24 cellular contexts compared by ENCODE assay signal in genomic region chr15:85419200-85419599, GRCh38. TPM values are rescaled to one million over a fixed set of nuclear protein-coding genes. Genes with fewer than 3 reads are reported as not detected.
DNase-seq lines count a peak whose midpoint lies in the region; ATAC-seq, FAIRE-seq and TF ChIP-seq lines count a peak whose summit lies in the region.
"Had no signal": no experiment of that assay in that cellular context is flagged by ENCODE, and none has a peak within 500 bp of the region (broad histone marks: within the 10 kb centered on the region; RNA-seq: fewer than 3 reads in every experiment).

No MANE protein-coding gene starts in this region.

- peak overlapping the region; percentile 1 for H3K4me3 Mint-ChIP-seq in activated naive CD4-positive, alpha-beta T cell treated with anti-CD3 and anti-CD28 coated beads, Interleukin-2, amount 50 U/mL, for 24 hours
- H3K4me3 Mint-ChIP-seq in activated naive CD4-positive, alpha-beta T cell treated with anti-CD3 and anti-CD28 coated beads for 36 hours = no peak overlapping the region
- peak overlapping the region; percentile 37 for H3K4me3 Mint-ChIP-seq in stimulated activated effector memory CD8-positive, alpha-beta T cell treated with anti-CD3 and anti-CD28 coated beads, Interleukin-12 subunit alpha, Interleukin-12 subunit beta, amount 100 ng/mL, for 72 hours
- H3K4me3 Mint-ChIP-seq: activated CD8-positive, alpha-beta T cell treated with anti-CD3 and anti-CD28 coated beads, Interleukin-2, amount 10 ng/mL, durations not matched to agents 7 days and 5 days; brain had no signal

- FAIRE-seq in endothelial cell of umbilical vein (lab: Jason Lieb, UNC) = no peak

- H3K27ac ChIP-seq in PC-9 = peak overlapping the region; percentile 33
- H3K27ac ChIP-seq in endothelial cell of umbilical vein (ENCODE audit: insufficient read depth, low read depth, low read length) = no peak overlapping the region
- H3K27ac ChIP-seq: colonic mucosa, left lung, Peyer's patch, suprapubic skin, vagina had no signal

- H3K9me3 ChIP-seq in PC-9 (ENCODE audit: insufficient read depth, low read depth) (no peaks in the 10 kb centered on the region), endothelial cell of umbilical vein (replicated peaks; ENCODE audit: control insufficient read depth, insufficient read depth, low read length) (no peaks in the 10 kb centered on the region)
- H3K9me3 ChIP-seq: Caco-2, colonic mucosa, left lung, Peyer's patch, suprapubic skin, vagina had no signal

- dilution Hi-C loops in endothelial cell of umbilical vein (cut with MboI; ENCODE audit: extremely low pct_ligation_motif_present, low sequenced_read_pairs) = no loop called here

- peak; percentile 94 for ATAC-seq in stimulated activated effector memory CD8-positive, alpha-beta T cell treated with anti-CD3 and anti-CD28 coated beads, Interleukin-12 subunit alpha, Interleukin-12 subunit beta, amount 100 ng/mL, for 72 hours
- ATAC-seq in GM19455 (IDR thresholded peaks at IDR 0.05; ENCODE audit: unreplicated experiment) = no peak
- ATAC-seq: activated CD8-positive, alpha-beta T cell treated with anti-CD3 and anti-CD28 coated beads, Interleukin-2, amount 10 ng/mL, durations not matched to agents 7 days and 5 days; left lung; sciatic nerve; SK-N-SH treated with all-trans-retinoic acid at 6 μM for 48 hours had no signal

- H4K20me1 ChIP-seq in PC-9 (ENCODE audit: insufficient read depth) (no peaks in the 10 kb centered on the region), endothelial cell of umbilical vein (replicated peaks; ENCODE audit: control insufficient read depth, extremely low read depth, insufficient read depth, low read length) (peaks cover 5% of the 10 kb centered on the region)

- CTCF ChIA-PET in activated naive CD4-positive, alpha-beta T cell treated with anti-CD3 and anti-CD28 coated beads for 36 hours (lab: Charles Lee) = no interaction called here
- CTCF ChIA-PET in PC-9 (lab: Charles Lee) (no interaction called here), endothelial cell of umbilical vein (lab: Charles Lee) (interaction anchor here (1.9 kb wide), 1 partner anchor 15 kb away, joined by 9 read pairs; no protein-coding TSS in a partner anchor)

- H3K27me3 ChIP-seq in PC-9 (ENCODE audit: insufficient read depth, low read depth) (no peaks in the 10 kb centered on the region), endothelial cell of umbilical vein (ENCODE audit: control insufficient read depth in 2 of 2, insufficient read depth in 2 of 2, low read length in 2 of 2) (no peaks in the 10 kb centered on the region)
- H3K27me3 ChIP-seq: colonic mucosa, left lung, Peyer's patch, suprapubic skin, vagina had no signal

- H2AFZ ChIP-seq in PC-9 (no peak overlapping the region), endothelial cell of umbilical vein (ENCODE audit: low read depth, low read length) (no peak overlapping the region)

- H3K9me1 ChIP-seq in endothelial cell of umbilical vein (replicated peaks; ENCODE audit: control insufficient read depth, extremely low read depth, insufficient read depth, low read length) = no peaks in the 10 kb centered on the region

- TF ChIP-seq POLR2A in endothelial cell of umbilical vein (IDR thresholded peaks at IDR 0.05; ENCODE audit: low read depth, low read length) = no peak

- intact Hi-C loops in activated naive CD4-positive, alpha-beta T cell treated with anti-CD3 and anti-CD28 coated beads for 36 hours (cut with micrococcal nuclease) = no loop called here
- intact Hi-C loops in PC-9 (cut with micrococcal nuclease; ENCODE audit: unreplicated experiment) (no loop called here), endothelial cell of umbilical vein (cut with micrococcal nuclease) (no loop called here)

- H3K27ac Mint-ChIP-seq in activated naive CD4-positive, alpha-beta T cell treated with anti-CD3 and anti-CD28 coated beads, Interleukin-2, amount 50 U/mL, for 24 hours = peak overlapping the region; percentile 68
- no peak overlapping the region for H3K27ac Mint-ChIP-seq in activated naive CD4-positive, alpha-beta T cell treated with anti-CD3 and anti-CD28 coated beads for 36 hours
- H3K27ac Mint-ChIP-seq in stimulated activated effector memory CD8-positive, alpha-beta T cell treated with anti-CD3 and anti-CD28 coated beads, Interleukin-12 subunit alpha, Interleukin-12 subunit beta, amount 100 ng/mL, for 72 hours = peak overlapping the region; percentile 79
- H3K27ac Mint-ChIP-seq: activated CD8-positive, alpha-beta T cell treated with anti-CD3 and anti-CD28 coated beads, Interleukin-2, amount 10 ng/mL, durations not matched to agents 7 days and 5 days; brain; immature natural killer cell had no signal

- H3K4me3 ChIP-seq in PC-9 (no peak overlapping the region), endothelial cell of umbilical vein (replicated peaks in 1 of 3; ENCODE audit: insufficient read depth in 1 of 3, low read depth in 1 of 3, low read length in 3 of 3) (no peak overlapping the region)
- H3K4me3 ChIP-seq: colonic mucosa, left lung, Peyer's patch, suprapubic skin, vagina had no signal

- H3K4me1 Mint-ChIP-seq in activated naive CD4-positive, alpha-beta T cell treated with anti-CD3 and anti-CD28 coated beads, Interleukin-2, amount 50 U/mL, for 24 hours = peaks cover 88% of the 10 kb centered on the region
- H3K4me1 Mint-ChIP-seq in activated naive CD4-positive, alpha-beta T cell treated with anti-CD3 and anti-CD28 coated beads for 36 hours (ENCODE audit: low read depth) = peaks cover 69% of the 10 kb centered on the region
- H3K4me1 Mint-ChIP-seq in stimulated activated effector memory CD8-positive, alpha-beta T cell treated with anti-CD3 and anti-CD28 coated beads, Interleukin-12 subunit alpha, Interleukin-12 subunit beta, amount 100 ng/mL, for 72 hours = peaks cover 70% of the 10 kb centered on the region

- H3K36me3 ChIP-seq in PC-9 (ENCODE audit: low read depth) (no peaks in the 10 kb centered on the region), endothelial cell of umbilical vein (ENCODE audit: control insufficient read depth in 2 of 2, extremely low read depth in 1 of 2, insufficient read depth in 2 of 2, low read length in 2 of 2) (no peaks in the 10 kb centered on the region)
- H3K36me3 ChIP-seq: colonic mucosa, left lung, Peyer's patch, suprapubic skin, vagina had no signal

- no peaks in the 10 kb centered on the region for H3K9me3 Mint-ChIP-seq in activated naive CD4-positive, alpha-beta T cell treated with anti-CD3 and anti-CD28 coated beads, Interleukin-2, amount 50 U/mL, for 24 hours
- no peaks in the 10 kb centered on the region for H3K9me3 Mint-ChIP-seq in activated naive CD4-positive, alpha-beta T cell treated with anti-CD3 and anti-CD28 coated beads for 36 hours
- no peaks in the 10 kb centered on the region for H3K9me3 Mint-ChIP-seq in stimulated activated effector memory CD8-positive, alpha-beta T cell treated with anti-CD3 and anti-CD28 coated beads, Interleukin-12 subunit alpha, Interleukin-12 subunit beta, amount 100 ng/mL, for 72 hours
- H3K9me3 Mint-ChIP-seq: immature natural killer cell had no signal

- no TSS peak for BruUV-seq in PC-9 (replicated peaks; lab: Mats Ljungman, UMichigan)
- no TSS peak for BruUV-seq in endothelial cell of umbilical vein (replicated peaks; lab: Mats Ljungman, UMichigan)

- no peaks in the 10 kb centered on the region for H3K27me3 Mint-ChIP-seq in activated naive CD4-positive, alpha-beta T cell treated with anti-CD3 and anti-CD28 coated beads, Interleukin-2, amount 50 U/mL, for 24 hours
- no peaks in the 10 kb centered on the region for H3K27me3 Mint-ChIP-seq in activated naive CD4-positive, alpha-beta T cell treated with anti-CD3 and anti-CD28 coated beads for 36 hours (ENCODE audit: low read depth)
- H3K27me3 Mint-ChIP-seq: brain had no signal

- no peak for TF ChIP-seq CTCF in PC-9 (conservative IDR thresholded peaks at IDR 0.05)
- TF ChIP-seq CTCF in endothelial cell of umbilical vein (IDR thresholded peaks at IDR 0.05; ENCODE audit: extremely low read depth in 1 of 2, insufficient read depth in 1 of 2, low read depth in 1 of 2, low read length in 2 of 2) = no peak

- H3K36me3 Mint-ChIP-seq in activated naive CD4-positive, alpha-beta T cell treated with anti-CD3 and anti-CD28 coated beads, Interleukin-2, amount 50 U/mL, for 24 hours = peaks cover 13% of the 10 kb centered on the region
- peaks cover 2% of the 10 kb centered on the region for H3K36me3 Mint-ChIP-seq in activated naive CD4-positive, alpha-beta T cell treated with anti-CD3 and anti-CD28 coated beads for 36 hours (ENCODE audit: low read depth)
- no peaks in the 10 kb centered on the region for H3K36me3 Mint-ChIP-seq in stimulated activated effector memory CD8-positive, alpha-beta T cell treated with anti-CD3 and anti-CD28 coated beads, Interleukin-12 subunit alpha, Interleukin-12 subunit beta, amount 100 ng/mL, for 72 hours
- H3K36me3 Mint-ChIP-seq: immature natural killer cell had no signal

- H3F3A ChIP-seq in PC-9 (ENCODE audit: insufficient read depth, low read depth) = peaks cover 24% of the 10 kb centered on the region

- H3K4me1 ChIP-seq in PC-9 (replicated peaks; ENCODE audit: insufficient read depth) (peaks cover 25% of the 10 kb centered on the region), endothelial cell of umbilical vein (ENCODE audit: control insufficient read depth, extremely low read depth, insufficient read depth, low read length) (peaks cover 23% of the 10 kb centered on the region)

- H3K9ac ChIP-seq in endothelial cell of umbilical vein (replicated peaks; ENCODE audit: extremely low read depth, insufficient read depth, low read length) = no peak overlapping the region

- H3K4me2 ChIP-seq in PC-9 (peak overlapping the region; percentile 26; the same call in 1 of the 2 replicates), endothelial cell of umbilical vein (ENCODE audit: insufficient read depth, low read length) (no peak overlapping the region)

- DNase-seq in activated naive CD4-positive, alpha-beta T cell treated with anti-CD3 and anti-CD28 coated beads for 36 hours = no peak
- DNase-seq in PC-9 (no peak), endothelial cell of umbilical vein (ENCODE audit: low read depth, low spot score) (no peak), SKM-1 (lab: John Stamatoyannopoulos, UW; ENCODE audit: unreplicated experiment) (no peak), HUDEP-2 (lab: John Stamatoyannopoulos, UW; ENCODE audit: unreplicated experiment in 76 of 76) (no peak)
- no peak for DNase-seq in stimulated activated effector memory CD8-positive, alpha-beta T cell treated with anti-CD3 and anti-CD28 coated beads, Interleukin-12 subunit alpha, Interleukin-12 subunit beta, amount 100 ng/mL, for 72 hours (ENCODE audit: low spot score in 2 of 2)
- DNase-seq: activated CD8-positive, alpha-beta T cell treated with anti-CD3 and anti-CD28 coated beads, Interleukin-2, amount 10 ng/mL, durations not matched to agents 7 days and 5 days; Caco-2; colonic mucosa; immature natural killer cell; left lung; midbrain; MM.1S; NCI-H1436 treated with DMSO at 0.1 percent for 48 hours; NCI-H510A treated with DMSO at 0.1 percent for 48 hours; Peyer's patch; posterior cingulate gyrus had no signal

- POLR2A ChIA-PET in PC-9 (lab: Charles Lee; ENCODE audit: unreplicated experiment) (no interaction called here), endothelial cell of umbilical vein (lab: Charles Lee) (no interaction called here)

- H3K9me2 ChIP-seq in PC-9 (ENCODE audit: insufficient read depth) = no peaks in the 10 kb centered on the region

- H3K79me2 ChIP-seq in PC-9 (ENCODE audit: low read depth) (peaks cover 95% of the 10 kb centered on the region), endothelial cell of umbilical vein (ENCODE audit: control insufficient read depth, insufficient read depth, low read length) (peaks cover 78% of the 10 kb centered on the region)

RNA-seq across cellular contexts. Expression of gene AKAP13, which starts 38.8 kb away (rescaled TPM):
- 10 to 100 TPM; 79.4 to 83.2 TPM for total RNA-seq in activated naive CD4-positive, alpha-beta T cell treated with anti-CD3 and anti-CD28 coated beads for 36 hours
- total RNA-seq in PC-9 (2021) (78.3 and 82.5 TPM in 2 replicates), endothelial cell of umbilical vein (80.3 and 87.8 TPM in 2 replicates)
- 20.8 and 22.8 TPM in 2 replicates for polyA plus RNA-seq in endothelial cell of umbilical vein
- polyA plus RNA-seq in endothelial cell of umbilical vein (2011; cell fraction: cytosol; rRNA removed) = 14.3 and 15.7 TPM in 2 replicates
- polyA plus RNA-seq in endothelial cell of umbilical vein (2011; cell fraction: nucleus; rRNA removed) = 56.1 and 74.7 TPM in 2 replicates
- 30.6 and 35.5 TPM in 2 replicates for polyA plus RNA-seq in endothelial cell of umbilical vein (2012)
- polyA minus RNA-seq in endothelial cell of umbilical vein = 113 and 119 TPM in 2 replicates
- 55.7 TPM for polyA minus RNA-seq in endothelial cell of umbilical vein (2011; cell fraction: cytosol; rRNA and poly(A)+ RNA removed)
- 234 and 316 TPM in 2 replicates for polyA minus RNA-seq in endothelial cell of umbilical vein (2011; cell fraction: nucleus; rRNA and poly(A)+ RNA removed)
